23 cellular contexts compared by ENCODE assay signal in the genomic region with DNA sequence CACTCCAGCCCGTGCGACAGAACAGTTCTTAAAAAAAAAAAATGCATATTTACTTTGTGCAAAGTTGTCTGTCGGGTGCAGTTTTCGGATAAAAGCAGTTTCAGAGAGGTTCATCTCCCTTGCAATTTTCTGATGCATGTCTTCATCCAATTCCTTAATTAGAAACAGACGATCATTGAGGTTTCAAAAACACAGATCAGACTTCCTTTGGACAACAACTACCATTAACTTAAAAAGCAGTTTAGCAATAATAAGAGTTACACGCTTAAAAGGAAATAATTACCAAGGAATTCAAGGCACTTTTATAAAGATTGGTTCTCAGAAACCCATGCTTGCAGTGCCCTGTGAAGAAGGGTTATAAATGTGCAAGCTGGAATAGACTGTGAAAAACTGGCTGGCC. TPM values are rescaled to one million over a fixed set of nuclear protein-coding genes. Genes with fewer than 3 reads are reported as not detected.
DNase-seq lines count a peak whose midpoint lies in the region; TF ChIP-seq lines count a peak whose summit lies in the region.
"Had no signal": no experiment of that assay in that cellular context is flagged by ENCODE, and none has a peak within 500 bp of the region (broad histone marks: within the 10 kb centered on the region; RNA-seq: fewer than 3 reads in every experiment).

No MANE protein-coding gene starts in this region.

- H3K9me3 ChIP-seq in A673 (ENCODE audit: low read depth, low read length, poor library complexity, severe bottlenecking) (no peaks in the 10 kb centered on the region), SU-DHL-6 (ENCODE audit: insufficient read depth, low read length) (no peaks in the 10 kb centered on the region), hepatocyte (ENCODE audit: low read depth) (no peaks in the 10 kb centered on the region)
- H3K9me3 ChIP-seq: tibial artery had no signal

- H3K79me2 ChIP-seq in SU-DHL-6 (ENCODE audit: insufficient read depth, low read length) (no peaks in the 10 kb centered on the region), hepatocyte (peaks cover 25% of the 10 kb centered on the region)

- H3K36me3 ChIP-seq in A673 (ENCODE audit: insufficient read depth, low read length, poor library complexity, severe bottlenecking) (no peaks in the 10 kb centered on the region), SU-DHL-6 (ENCODE audit: low read length) (no peaks in the 10 kb centered on the region), hepatocyte (replicated peaks; ENCODE audit: insufficient read depth, low read depth) (no peaks in the 10 kb centered on the region)

- H3K27ac ChIP-seq in A673 (ENCODE audit: low read depth, low read length, poor library complexity, severe bottlenecking) (peak overlapping the region; percentile 69), SU-DHL-6 (ENCODE audit: low read depth, low read length) (peak overlapping the region; percentile 81), hepatocyte (peak overlapping the region; percentile 34)
- H3K27ac ChIP-seq: tibial artery had no signal

- H3K9me2 ChIP-seq in SU-DHL-6 (replicated peaks; ENCODE audit: insufficient read depth, low read length) (no peaks in the 10 kb centered on the region), hepatocyte (replicated peaks; ENCODE audit: insufficient read depth) (no peaks in the 10 kb centered on the region)

- H3K9ac ChIP-seq in SU-DHL-6 (ENCODE audit: low read length) = peak overlapping the region; percentile 56

- CTCF ChIA-PET in A673 (lab: Charles Lee) = no interaction called here

- POLR2A ChIA-PET in A673 (lab: Charles Lee; ENCODE audit: low non-redundant PET) = no interaction called here

- peaks cover 26% of the 10 kb centered on the region for H3F3A ChIP-seq in SU-DHL-6 (ENCODE audit: insufficient read depth)

- DNase-seq in A673 (ENCODE audit: low spot score) (peak; percentile 73), GM04504 (ENCODE audit: low read depth) (peak; percentile 38), hepatocyte (ENCODE audit: low spot score) (no peak), NCI-H2029 (lab: John Stamatoyannopoulos, UW) (no peak), NCI-H748 (lab: John Stamatoyannopoulos, UW; ENCODE audit: unreplicated experiment) (no peak), NCI-H526 treated with DMSO at 0.1 percent for 48 hours (lab: John Stamatoyannopoulos, UW) (no peak), NCI-H1930 (lab: John Stamatoyannopoulos, UW) (no peak)
- DNase-seq: activated naive CD4-positive, alpha-beta T cell treated with anti-CD3 and anti-CD28 coated beads for 36 hours; activated T-cell treated with anti-CD3 and anti-CD28 coated beads, Interleukin-2, amount 50 U/mL, for 4 hours; aorta; dermis blood vessel endothelial cell; H9; kidney; MM.1S; NCI-H146; NCI-H2171 treated with DMSO at 0.1 percent for 48 hours; NCI-H526; retina; stimulated activated CD4-positive, alpha-beta T cell treated with anti-CD3 and anti-CD28 coated beads, Interleukin-4, amount 100 ng/mL, for 24 hours; tibial artery had no signal

- H3K4me2 ChIP-seq in SU-DHL-6 (ENCODE audit: low read depth, low read length, poor library complexity, severe bottlenecking) = peak overlapping the region; percentile 65
- H3K4me2 ChIP-seq in hepatocyte = no peak overlapping the region

- H3K27me3 ChIP-seq in A673 (replicated peaks; ENCODE audit: insufficient read depth, low read depth, low read length, poor library complexity) (no peaks in the 10 kb centered on the region), SU-DHL-6 (ENCODE audit: low read length) (no peaks in the 10 kb centered on the region), hepatocyte (no peaks in the 10 kb centered on the region)
- H3K27me3 ChIP-seq: tibial artery had no signal

- H2AFZ ChIP-seq in SU-DHL-6 (ENCODE audit: low read depth, low read length, severe bottlenecking) (peak overlapping the region; percentile 92), hepatocyte (no peak overlapping the region)

- no peaks in the 10 kb centered on the region for H4K20me1 ChIP-seq in SU-DHL-6 (ENCODE audit: low read depth, low read length)
- no peaks in the 10 kb centered on the region for H4K20me1 ChIP-seq in hepatocyte (ENCODE audit: insufficient read depth, poor library complexity, severe bottlenecking)

- no TSS peak for BruUV-seq in A673 (replicated peaks; lab: Mats Ljungman, UMichigan)

- WGBS in hepatocyte (ENCODE audit: low lambda C conversion rate, missing lambda C conversion rate) = 49% methylated on average over 6 of the region's 6 CpGs

- intact Hi-C loops in A673 (cut with micrococcal nuclease; ENCODE audit: unreplicated experiment) = loop anchor here (5.0 kb wide), 1 partner anchor 65 kb away; the partner anchor contains the start of gene ATOH7

- H3K4me3 ChIP-seq in A673 (ENCODE audit: low read depth, low read length, poor library complexity, severe bottlenecking) = no peak overlapping the region
- peak overlapping the region; percentile 40 for H3K4me3 ChIP-seq in SU-DHL-6 (ENCODE audit: insufficient read depth, low read length, poor library complexity, severe bottlenecking)
- H3K4me3 ChIP-seq in hepatocyte = no peak overlapping the region
- H3K4me3 ChIP-seq: K562, lung, tibial artery had no signal

- H3K4me1 ChIP-seq in A673 (ENCODE audit: insufficient read depth, low read length, poor library complexity, severe bottlenecking) (peaks cover 5% of the 10 kb centered on the region), hepatocyte (ENCODE audit: insufficient read depth) (peaks cover 10% of the 10 kb centered on the region)
- H3K4me1 ChIP-seq: tibial artery had no signal

- no peak for TF ChIP-seq CTCF in A673 (conservative IDR thresholded peaks at IDR 0.05; ENCODE audit: low read depth, low read length)
- TF ChIP-seq CTCF in SU-DHL-6 (IDR thresholded peaks at IDR 0.05; ENCODE audit: insufficient read depth, low read length, poor library complexity, severe bottlenecking) = no peak
- no peak for TF ChIP-seq CTCF in hepatocyte (IDR thresholded peaks at IDR 0.05; ENCODE audit: poor library complexity)

RNA-seq across cellular contexts. Expression of gene HNRNPH3, which starts 35.0 kb away (rescaled TPM):
- 237 and 251 TPM in 2 replicates for total RNA-seq in A673 (2021)
- total RNA-seq in hepatocyte = 26.8 and 31.5 TPM in 2 replicates
- 134 and 135 TPM in 2 replicates for polyA plus RNA-seq in hepatocyte

RNA-seq across cellular contexts. Expression of gene PBLD, which starts 35.9 kb away (rescaled TPM):
- total RNA-seq in A673 (2021) (4.9 and 6.2 TPM in 2 replicates), hepatocyte (37.0 and 42.2 TPM in 2 replicates)
- 12.8 and 26.1 TPM in 2 replicates for polyA plus RNA-seq in hepatocyte

Comparison
In these comparisons a context has a peak if more than half of its experiments do, and no peak if none do; other contexts are left out.
1. DNase-seq: peak in A673 (single experiment) and GM04504 (single experiment); none in hepatocyte (single experiment), NCI-H2029 (single experiment), NCI-H748 (single experiment), NCI-H526 treated with DMSO at 0.1 percent for 48 hours (single experiment) and NCI-H1930 (0 of 2).
2. Peak in every context shown above with its lines, with median percentiles within 50 percentile points of each other: H3K27ac ChIP-seq.